Comparison of ENCODE assay signal across 23 cellular contexts in the genomic region with DNA sequence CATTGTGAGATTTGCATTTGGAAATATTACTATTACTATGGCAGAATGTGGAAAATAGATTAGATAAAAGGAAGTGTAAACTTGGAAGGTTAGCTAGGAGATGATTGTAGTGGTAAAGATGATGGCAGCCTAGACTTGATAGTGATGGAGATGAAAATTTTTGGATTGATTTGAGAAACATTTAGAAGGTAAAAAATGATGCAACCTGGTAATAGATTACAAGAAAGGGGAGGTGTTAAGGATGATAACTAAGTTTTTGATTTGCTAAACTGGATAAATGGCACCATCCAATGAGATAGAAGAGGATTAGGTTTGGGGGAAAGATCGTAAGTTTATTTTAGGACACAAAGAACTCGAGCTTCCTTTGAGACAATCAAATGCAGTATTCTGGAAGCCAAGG.
"Had no signal": no experiment of that assay in that cellular context is flagged by ENCODE, and none has a peak within 500 bp of the region (broad histone marks: within the 10 kb centered on the region; RNA-seq: fewer than 3 reads in every experiment).

No MANE protein-coding gene starts in this region.

- H3K36me3 Mint-ChIP-seq: memory B cell, mesothelial cell of epicardium, natural killer cell, type B pancreatic cell had no signal

- DNase-seq: dorsolateral prefrontal cortex; effector CD8-positive, alpha-beta T cell; foreskin melanocyte; head of caudate nucleus; kidney; left cardiac atrium; left ventricle myocardium inferior; lower lobe of right lung; natural killer cell; nucleus accumbens; pancreas; right cardiac atrium; small intestine; stimulated activated CD4-positive, alpha-beta T cell treated with anti-CD3 and anti-CD28 coated beads, Interleukin-12 subunit alpha, Interleukin-12 subunit beta, amount 100 ng/mL, for 4 hours; stimulated activated naive CD4-positive, alpha-beta T cell; thyroid gland had no signal

- H3K4me1 Mint-ChIP-seq: mesothelial cell of epicardium, natural killer cell, neural crest cell had no signal

- H2AFZ ChIP-seq: hepatocyte had no signal

- H3K27me3 ChIP-seq: dorsolateral prefrontal cortex, hepatocyte, pancreas, suprapubic skin, thyroid gland had no signal

- H3K27ac ChIP-seq: dorsolateral prefrontal cortex, hepatocyte, left ventricle myocardium inferior, lower lobe of right lung, pancreas, suprapubic skin, thyroid gland had no signal

- H3K36me3 ChIP-seq: left ventricle myocardium inferior, lower lobe of right lung, pancreas, suprapubic skin, thyroid gland had no signal

- H3K9me3 ChIP-seq: left ventricle myocardium inferior, lower lobe of right lung, pancreas, suprapubic skin, thyroid gland had no signal

- H3K79me2 ChIP-seq: hepatocyte had no signal

- H3K4me3 Mint-ChIP-seq: memory B cell, mesothelial cell of epicardium, natural killer cell, neural crest cell, type B pancreatic cell had no signal

- H3K4me3 ChIP-seq: dorsolateral prefrontal cortex, hepatocyte, left ventricle myocardium inferior, lower lobe of right lung, pancreas, suprapubic skin, thyroid gland had no signal

- H3K4me1 ChIP-seq: left ventricle myocardium inferior, lower lobe of right lung, pancreas, suprapubic skin, thyroid gland had no signal

- H3K27me3 Mint-ChIP-seq: memory B cell, progenitor cell of endocrine pancreas, type B pancreatic cell had no signal

- H3K4me2 ChIP-seq: hepatocyte had no signal

- H3K27ac Mint-ChIP-seq: memory B cell, mesothelial cell of epicardium, natural killer cell, progenitor cell of endocrine pancreas, type B pancreatic cell had no signal

- H3K9me3 Mint-ChIP-seq: memory B cell, natural killer cell, neural crest cell, type B pancreatic cell had no signal

- ATAC-seq: left cardiac atrium, lower lobe of right lung, natural killer cell, pancreas, right cardiac atrium had no signal
